Comparison of ENCODE assay signal across 8 cellular contexts in genomic region chr5:119269061-119269579, GRCh38.
DNase-seq lines count a peak whose midpoint lies in the region; ATAC-seq and TF ChIP-seq lines count a peak whose summit lies in the region.

No MANE protein-coding gene starts in this region.

- intact Hi-C loops in upper lobe of right lung (cut with DNase I): no loop called here

- H3K4me1 ChIP-seq in DOHH2 (ENCODE audit: control insufficient read depth, low read length): peaks cover 50% of the 10 kb centered on the region
- H3K4me1 ChIP-seq in effector memory CD4-positive, alpha-beta T cell (ENCODE audit: control insufficient read depth, insufficient read depth, low read length, poor library complexity, severe bottlenecking): peaks cover 41% of the 10 kb centered on the region
- H3K4me1 ChIP-seq in upper lobe of right lung: peaks cover 32% of the 10 kb centered on the region

- peak; percentile 4 for ATAC-seq in GM21423 (IDR thresholded peaks at IDR 0.05; ENCODE audit: unreplicated experiment)
- ATAC-seq in upper lobe of right lung: peak; percentile 1

- peaks cover 2% of the 10 kb centered on the region for H3K36me3 Mint-ChIP-seq in IgD-negative memory B cell
- no peaks in the 10 kb centered on the region for H3K36me3 Mint-ChIP-seq in mesothelial cell of epicardium

- H3K4me1 Mint-ChIP-seq in IgD-negative memory B cell: peaks cover 47 to 56% (median 47%) of the 10 kb centered on the region in 3 donors
- peaks cover 59% of the 10 kb centered on the region for H3K4me1 Mint-ChIP-seq in mesothelial cell of epicardium

- H3K36me3 ChIP-seq in DOHH2 (ENCODE audit: control insufficient read depth, low read length) (no peaks in the 10 kb centered on the region), upper lobe of right lung (no peaks in the 10 kb centered on the region)
- no peaks in the 10 kb centered on the region for H3K36me3 ChIP-seq in effector memory CD4-positive, alpha-beta T cell (ENCODE audit: control insufficient read depth, insufficient read depth, low read length)

- H3K27ac Mint-ChIP-seq in IgD-negative memory B cell (peak overlapping the region; percentile 89 to 95 (median 95)), mesothelial cell of epicardium (peak overlapping the region; percentile 89)

- peak overlapping the region; percentile 50 for H3K27ac ChIP-seq in DOHH2 (ENCODE audit: low read depth, low read length)
- peak overlapping the region; percentile 91 for H3K27ac ChIP-seq in effector memory CD4-positive, alpha-beta T cell (ENCODE audit: insufficient read depth, low read length, poor library complexity, severe bottlenecking)
- H3K27ac ChIP-seq in upper lobe of right lung: peak overlapping the region; percentile 89

- peaks cover 29% of the 10 kb centered on the region for H3K79me2 ChIP-seq in DOHH2 (ENCODE audit: control insufficient read depth, low read length)

- H3K9me3 ChIP-seq in DOHH2 (ENCODE audit: control insufficient read depth, insufficient read depth, low read length): no peaks in the 10 kb centered on the region
- no peaks in the 10 kb centered on the region for H3K9me3 ChIP-seq in effector memory CD4-positive, alpha-beta T cell (ENCODE audit: control insufficient read depth, low read length)
- no peaks in the 10 kb centered on the region for H3K9me3 ChIP-seq in upper lobe of right lung

- H3K27me3 Mint-ChIP-seq in IgD-negative memory B cell: peaks cover 1% of the 10 kb centered on the region
- no peaks in the 10 kb centered on the region for H3K27me3 Mint-ChIP-seq in mesothelial cell of epicardium (ENCODE audit: low read depth)

- no peak for TF ChIP-seq CTCF in DOHH2 (IDR thresholded peaks at IDR 0.05; ENCODE audit: low read depth, low read length, poor library complexity, severe bottlenecking)
- no peak for TF ChIP-seq CTCF in mesothelial cell of epicardium (IDR thresholded peaks at IDR 0.05; ENCODE audit: unreplicated experiment)
- no peak for TF ChIP-seq CTCF in upper lobe of right lung (IDR thresholded peaks at IDR 0.05)

- DNase-seq in UCSD-AML1 (lab: John Stamatoyannopoulos, UW; ENCODE audit: unreplicated experiment) (peak; percentile 71), mesothelial cell of epicardium (ENCODE audit: low spot score in 2 of 2, unreplicated experiment in 2 of 2) (no peak), upper lobe of right lung (peak; percentile 70), NCI-H187 (lab: John Stamatoyannopoulos, UW) (no peak)
- no peak for DNase-seq in effector memory CD4-positive, alpha-beta T cell

- peak overlapping the region; percentile 85 for H3K4me2 ChIP-seq in DOHH2 (ENCODE audit: low read length)

- H3K9me3 Mint-ChIP-seq in IgD-negative memory B cell (no peaks in the 10 kb centered on the region), mesothelial cell of epicardium (no peaks in the 10 kb centered on the region)

- no peaks in the 10 kb centered on the region for H4K20me1 ChIP-seq in DOHH2 (ENCODE audit: control insufficient read depth, insufficient read depth, low read depth, low read length)

- H3K27me3 ChIP-seq in DOHH2 (ENCODE audit: control insufficient read depth, low read length): no peaks in the 10 kb centered on the region
- no peaks in the 10 kb centered on the region for H3K27me3 ChIP-seq in effector memory CD4-positive, alpha-beta T cell (replicated peaks; ENCODE audit: control insufficient read depth, insufficient read depth, low read length, poor library complexity, severe bottlenecking)
- no peaks in the 10 kb centered on the region for H3K27me3 ChIP-seq in upper lobe of right lung

- H3F3A ChIP-seq in DOHH2 (ENCODE audit: control insufficient read depth, insufficient read depth): 0 out of 2 replicates have a peak, but pooled peaks cover 4% of the 10 kb centered on the region

- H3K9me2 ChIP-seq in DOHH2 (replicated peaks; ENCODE audit: control insufficient read depth, low read length): no peaks in the 10 kb centered on the region

- peak overlapping the region; percentile 91 for H3K4me3 ChIP-seq in DOHH2 (ENCODE audit: low read length)
- peak overlapping the region; percentile 78 for H3K4me3 ChIP-seq in effector memory CD4-positive, alpha-beta T cell (ENCODE audit: insufficient read depth, low read depth, low read length, poor library complexity, severe bottlenecking)
- H3K4me3 ChIP-seq in upper lobe of right lung: peak overlapping the region; percentile 87

- H3K4me3 Mint-ChIP-seq in IgD-negative memory B cell (peak overlapping the region; percentile 93 to 99 (median 98)), mesothelial cell of epicardium (peak overlapping the region; percentile 88)

Comparison
In these comparisons a context has a peak if more than half of its experiments do, and no peak if none do; other contexts are left out.
1. DNase-seq: peak in UCSD-AML1 (single experiment) and upper lobe of right lung (single experiment); none in effector memory CD4-positive, alpha-beta T cell (0 of 3), mesothelial cell of epicardium (0 of 2) and NCI-H187 (0 of 2).
2. Peak in every context shown above with its lines, with median percentiles within 50 percentile points of each other: H3K27ac ChIP-seq and H3K4me3 ChIP-seq.